In genomic region chr9:98808879-98809278, GRCh38 we compare ENCODE assay signal across 11 cellular contexts. TPM values are rescaled to one million over a fixed set of nuclear protein-coding genes. Genes with fewer than 3 reads are reported as not detected.
DNase-seq lines count a peak whose midpoint lies in the region; ATAC-seq and TF ChIP-seq lines count a peak whose summit lies in the region.
"Had no signal": no experiment of that assay in that cellular context is flagged by ENCODE, and none has a peak within 500 bp of the region (broad histone marks: within the 10 kb centered on the region; RNA-seq: fewer than 3 reads in every experiment).

No MANE protein-coding gene starts in this region.

- H3K79me2 ChIP-seq in fibroblast of lung (ENCODE audit: control insufficient read depth, insufficient read depth, low read length): no peaks in the 10 kb centered on the region

- H3K36me3 ChIP-seq in H7 (replicated peaks; ENCODE audit: control insufficient read depth, insufficient read depth, low read length) (no peaks in the 10 kb centered on the region), fibroblast of lung (ENCODE audit: control insufficient read depth, insufficient read depth, low read length) (no peaks in the 10 kb centered on the region), uterus (no peaks in the 10 kb centered on the region)
- H3K36me3 ChIP-seq: MG63 had no signal

- peak; percentile 26 for DNase-seq in H7
- DNase-seq in T-helper 17 cell: no peak
- DNase-seq in fibroblast of lung (ENCODE audit: low read depth in 2 of 2): no peak
- no peak for DNase-seq in progenitor cell of endocrine pancreas (ENCODE audit: low spot score, unreplicated experiment)
- no peak for DNase-seq in uterus
- DNase-seq: NCI-H446 treated with DMSO at 0.1 percent for 48 hours, SHP77 treated with DMSO at 0.1 percent for 48 hours had no signal

- no peaks in the 10 kb centered on the region for H4K20me1 ChIP-seq in fibroblast of lung (ENCODE audit: control insufficient read depth, extremely low read depth, insufficient read depth, low read length)

- H3K4me3 Mint-ChIP-seq in T-helper 17 cell (peak overlapping the region; percentile 90), progenitor cell of endocrine pancreas (ENCODE audit: low read depth) (peak overlapping the region; percentile 72)

- H3K4me1 Mint-ChIP-seq in T-helper 17 cell: peaks cover 23% of the 10 kb centered on the region
- H3K4me1 Mint-ChIP-seq in progenitor cell of endocrine pancreas (ENCODE audit: low read depth): peaks cover 37% of the 10 kb centered on the region

- no peaks in the 10 kb centered on the region for H3K9me3 ChIP-seq in T-helper 17 cell (ENCODE audit: control insufficient read depth, low read length, poor library complexity, severe bottlenecking)
- H3K9me3 ChIP-seq in fibroblast of lung (ENCODE audit: control insufficient read depth, insufficient read depth, low read depth, low read length): no peaks in the 10 kb centered on the region
- H3K9me3 ChIP-seq in uterus: no peaks in the 10 kb centered on the region

- no peaks in the 10 kb centered on the region for H3K9me3 Mint-ChIP-seq in progenitor cell of endocrine pancreas (ENCODE audit: low read depth)

- H3K27me3 ChIP-seq in H7 (ENCODE audit: control insufficient read depth, insufficient read depth, low read length) (peaks cover 20% of the 10 kb centered on the region), fibroblast of lung (ENCODE audit: control insufficient read depth, insufficient read depth, low read length) (no peaks in the 10 kb centered on the region), uterus (no peaks in the 10 kb centered on the region)
- H3K27me3 ChIP-seq: MG63 had no signal

- TF ChIP-seq POLR2A in uterus (IDR thresholded peaks at IDR 0.05): no peak
- TF ChIP-seq POLR2A in GM18505 (IDR thresholded peaks at IDR 0.05; ENCODE audit: borderline replicate concordance, extremely low read depth, insufficient read depth, insufficient read length): no peak

- no peak overlapping the region; the same call in 1 of the 2 replicates for H3K4me3 ChIP-seq in H7 (ENCODE audit: insufficient read depth, low read depth, low read length)
- H3K4me3 ChIP-seq in fibroblast of lung (replicated peaks in 1 of 4; ENCODE audit: control extremely low read depth in 1 of 4, insufficient read depth in 1 of 4, low read depth in 3 of 4, low read length in 4 of 4): peak overlapping the region in 1 of 4 experiments; percentile 65
- H3K4me3 ChIP-seq in uterus: no peak overlapping the region
- H3K4me3 ChIP-seq: MG63 had no signal

- intact Hi-C loops in uterus (cut with DNase I; ENCODE audit: low total_unique reads): no loop called here

- peak overlapping the region; percentile 86 for H3K4me2 ChIP-seq in fibroblast of lung (ENCODE audit: extremely low read depth, insufficient read depth, low read length)

- no peak overlapping the region for H3K27ac ChIP-seq in fibroblast of lung (ENCODE audit: insufficient read depth, low read length)
- no peak overlapping the region for H3K27ac ChIP-seq in uterus
- H3K27ac ChIP-seq: GM23248 had no signal

- H3K36me3 Mint-ChIP-seq in T-helper 17 cell (ENCODE audit: low read depth) (no peaks in the 10 kb centered on the region), progenitor cell of endocrine pancreas (ENCODE audit: insufficient read depth) (no peaks in the 10 kb centered on the region)

- no peak for ATAC-seq in T-helper 17 cell
- ATAC-seq in HG03469 (IDR thresholded peaks at IDR 0.05; ENCODE audit: unreplicated experiment): no peak
- ATAC-seq in GM18505 (IDR thresholded peaks at IDR 0.05; ENCODE audit: unreplicated experiment): no peak

- no peak overlapping the region for H3K9ac ChIP-seq in fibroblast of lung (ENCODE audit: insufficient read depth, low read length)

- peak overlapping the region; percentile 60 for H3K27ac Mint-ChIP-seq in T-helper 17 cell
- no peak overlapping the region for H3K27ac Mint-ChIP-seq in progenitor cell of endocrine pancreas

- TF ChIP-seq CTCF in fibroblast of lung (conservative IDR thresholded peaks at IDR 0.05 in 1 of 2, IDR thresholded peaks at IDR 0.05 in 1 of 2; ENCODE audit: low read depth in 1 of 2, low read length in 2 of 2) (no peak), progenitor cell of endocrine pancreas (IDR thresholded peaks at IDR 0.05; ENCODE audit: unreplicated experiment) (no peak), uterus (IDR thresholded peaks at IDR 0.05) (no peak)

- H2AFZ ChIP-seq in fibroblast of lung (ENCODE audit: low read length): no peak overlapping the region

- H3K27me3 Mint-ChIP-seq in T-helper 17 cell (peaks cover 14% of the 10 kb centered on the region), progenitor cell of endocrine pancreas (peaks cover 25% of the 10 kb centered on the region)

- H3K4me1 ChIP-seq in fibroblast of lung (ENCODE audit: control insufficient read depth, extremely low read depth, insufficient read depth, low read length) (peaks cover 12% of the 10 kb centered on the region), uterus (peaks cover 0 to 4% of the 10 kb centered on the region in 2 donors)

RNA-seq across cellular contexts. Expression of gene GALNT12, which starts 1.4 kb away (rescaled TPM):
- 10.6 and 11.4 TPM in 2 replicates for total RNA-seq in H7 (2014; rRNA removed; shearing (Covaris generic))
- 10 to 100 TPM; 10.2 to 11.3 TPM for total RNA-seq in T-helper 17 cell
- 18.2 and 27.2 TPM in 2 replicates for total RNA-seq in fibroblast of lung
- polyA plus RNA-seq in fibroblast of lung: 9.4 and 16.5 TPM in 2 replicates
- 6.7 and 11.6 TPM in 2 replicates for polyA plus RNA-seq in fibroblast of lung (2012)
- 6.4 and 12.1 TPM in 2 replicates for polyA minus RNA-seq in fibroblast of lung (ENCODE audit: low replicate concordance)
- 12.9 and 15.9 TPM in 2 replicates for total RNA-seq in progenitor cell of endocrine pancreas
- 1 to 10 TPM in 2 of 4 donors, under 1 TPM in 1, not detected in 1; 0.29 to 9.3 (median 2.5) TPM for total RNA-seq in uterus

RNA-seq across cellular contexts. Expression of gene ANKS6, which starts 12.5 kb away (rescaled TPM):
- total RNA-seq in H7 (2014; rRNA removed; shearing (Covaris generic)): 51.0 and 55.8 TPM in 2 replicates
- total RNA-seq in T-helper 17 cell: 10 to 100 TPM in 1 of 2 donors, 1 to 10 TPM in 1; 9.6 to 10.0 TPM
- total RNA-seq in fibroblast of lung: 9.6 and 10.3 TPM in 2 replicates
- 7.3 and 10.0 TPM in 2 replicates for polyA plus RNA-seq in fibroblast of lung
- 12.0 and 14.2 TPM in 2 replicates for polyA plus RNA-seq in fibroblast of lung (2012)
- polyA minus RNA-seq in fibroblast of lung (ENCODE audit: low replicate concordance): 8.8 and 13.5 TPM in 2 replicates
- total RNA-seq in progenitor cell of endocrine pancreas: 39.7 TPM in 2 replicates
- total RNA-seq in uterus: 10 to 100 TPM in 3 of 4 donors, 1 to 10 TPM in 1; 2.6 to 26.9 (median 13.7) TPM
